9 cellular contexts compared by ENCODE assay signal in genomic region chr11:115925568-115925904, GRCh38.
"Had no signal": no experiment of that assay in that cellular context is flagged by ENCODE, and none has a peak within 500 bp of the region (broad histone marks: within the 10 kb centered on the region; RNA-seq: fewer than 3 reads in every experiment).

No MANE protein-coding gene starts in this region.

- H3K36me3 Mint-ChIP-seq: mesothelial cell of epicardium had no signal

- DNase-seq: activated CD4-positive, CD25-positive, alpha-beta regulatory T cell treated with anti-CD3 and anti-CD28 coated beads, Interleukin-2, amount 50 U/mL, for 72 hours; left cardiac atrium; lower lobe of right lung; right cardiac atrium; small intestine; thyroid gland had no signal

- ATAC-seq: left cardiac atrium, right cardiac atrium had no signal

- H3K4me1 Mint-ChIP-seq: mesothelial cell of epicardium had no signal

- FAIRE-seq: small intestine had no signal

- H3K4me3 ChIP-seq: lower lobe of right lung, prostate gland, thyroid gland had no signal

- H3K27ac ChIP-seq: lower lobe of right lung, prostate gland, thyroid gland had no signal

- H3K36me3 ChIP-seq: lower lobe of right lung, prostate gland, thyroid gland had no signal

- H3K4me3 Mint-ChIP-seq: mesothelial cell of epicardium, neural crest cell had no signal

- H3K27ac Mint-ChIP-seq: mesothelial cell of epicardium had no signal

- H3K9me3 ChIP-seq: lower lobe of right lung, prostate gland, thyroid gland had no signal

- H3K27me3 ChIP-seq: thyroid gland had no signal

- H3K9me3 Mint-ChIP-seq: mesothelial cell of epicardium, neural crest cell had no signal

- H3K4me1 ChIP-seq: prostate gland had no signal
